ENCODE assay signal across 27 cellular contexts in genomic region chr10:18959369-18959768, GRCh38.
"Had no signal": no experiment of that assay in that cellular context is flagged by ENCODE, and none has a peak within 500 bp of the region (broad histone marks: within the 10 kb centered on the region; RNA-seq: fewer than 3 reads in every experiment).

No MANE protein-coding gene starts in this region.

- H3K27ac ChIP-seq: stomach, suprapubic skin, testis, thoracic aorta, thyroid gland, tibial artery, tibial nerve, transverse colon, upper lobe of left lung, uterus, vagina had no signal

- H3K4me3 ChIP-seq: stomach, suprapubic skin, testis, thoracic aorta, thyroid gland, tibial artery, tibial nerve, transverse colon, upper lobe of left lung, uterus, vagina had no signal

- H3K36me3 ChIP-seq: stomach, suprapubic skin, thoracic aorta, thyroid gland, tibial artery, tibial nerve, transverse colon, upper lobe of left lung, uterus, vagina had no signal

- H3K4me3 Mint-ChIP-seq: stimulated activated memory B cell treated with anti-CD40 and anti-IgM and Interleukin-4, amounts not matched to agents 10 μg/mL and 1 μg/mL and 100 μg/mL, for 72 hours; stimulated activated naive B cell treated with anti-CD40 and anti-IgM and Interleukin-4, amounts not matched to agents 10 μg/mL and 1 μg/mL and 100 μg/mL, for 72 hours; stimulated activated naive CD8-positive, alpha-beta T cell treated with anti-CD3 and anti-CD28 coated beads, Interleukin-15, amount 100 ng/mL, for 72 hours; stimulated activated naive CD8-positive, alpha-beta T cell treated with anti-CD3 and anti-CD28 coated beads, Interleukin-15, Interleukin-2, amounts not matched to agents 100 ng/mL and 50 ng/mL, for 24 hours; type B pancreatic cell had no signal

- H3K36me3 Mint-ChIP-seq: stimulated activated memory B cell treated with anti-CD40 and anti-IgM and Interleukin-4, amounts not matched to agents 10 μg/mL and 1 μg/mL and 100 μg/mL, for 72 hours; stimulated activated naive B cell treated with anti-CD40 and anti-IgM and Interleukin-4, amounts not matched to agents 10 μg/mL and 1 μg/mL and 100 μg/mL, for 72 hours; type B pancreatic cell had no signal

- H3K27me3 ChIP-seq: stomach, suprapubic skin, testis, thyroid gland, tibial artery, tibial nerve, transverse colon, upper lobe of left lung, uterus, vagina had no signal

- H3K9me3 Mint-ChIP-seq: stimulated activated memory B cell treated with anti-CD40 and anti-IgM and Interleukin-4, amounts not matched to agents 10 μg/mL and 1 μg/mL and 100 μg/mL, for 72 hours; type B pancreatic cell had no signal

- ATAC-seq: stimulated activated memory B cell treated with anti-CD40 and anti-IgM and Interleukin-4, amounts not matched to agents 10 μg/mL and 1 μg/mL and 100 μg/mL, for 72 hours; stimulated activated naive B cell treated with anti-CD40 and anti-IgM and Interleukin-4, amounts not matched to agents 10 μg/mL and 1 μg/mL and 100 μg/mL, for 72 hours; stimulated activated naive CD8-positive, alpha-beta T cell treated with anti-CD3 and anti-CD28 coated beads, Interleukin-15, amount 100 ng/mL, for 72 hours; stimulated activated naive CD8-positive, alpha-beta T cell treated with anti-CD3 and anti-CD28 coated beads, Interleukin-15, Interleukin-2, amounts not matched to agents 100 U/mL and 50 U/mL, for 24 hours had no signal

- H3K9me3 ChIP-seq: testis, thoracic aorta, thyroid gland, tibial artery, tibial nerve, transverse colon, upper lobe of left lung, uterus, vagina had no signal

- DNase-seq: stimulated activated CD4-positive, alpha-beta T cell treated with anti-CD3 and anti-CD28 coated beads, Interleukin-2, amount 100 ng/mL, for 24 hours; stimulated activated CD4-positive, alpha-beta T cell treated with anti-CD3 and anti-CD28 coated beads, Interleukin-2, amount 100 ng/mL, for 48 hours; stimulated activated CD4-positive, alpha-beta T cell treated with anti-CD3 and anti-CD28 coated beads, Interleukin-4, amount 100 ng/mL, for 1 hour; stimulated activated CD4-positive, alpha-beta T cell treated with anti-CD3 and anti-CD28 coated beads, Interleukin-4, amount 100 ng/mL, for 24 hours; stimulated activated CD4-positive, alpha-beta T cell treated with anti-CD3 and anti-CD28 coated beads, Interleukin-4, amount 100 ng/mL, for 4 hours; stimulated activated CD8-positive, alpha-beta memory T cell treated with anti-CD3 and anti-CD28 coated beads, Interleukin-4, amount 100 ng/mL, for 48 hours; stimulated activated naive B cell treated with anti-CD40 and anti-IgM and Interleukin-4, amounts not matched to agents 10 μg/mL and 1 μg/mL and 100 μg/mL, for 72 hours; stimulated activated naive CD4-positive, alpha-beta T cell; stimulated activated naive CD4-positive, alpha-beta T cell treated with Interleukin-2 at 50 U/mL for 16 hours; stimulated activated naive CD8-positive, alpha-beta T cell treated with anti-CD3 and anti-CD28 coated beads, Interleukin-15, amount 100 ng/mL, for 72 hours; stimulated activated naive CD8-positive, alpha-beta T cell treated with anti-CD3 and anti-CD28 coated beads, Interleukin-15, Interleukin-2, amounts not matched to agents 100 U/mL and 50 U/mL, for 24 hours; stomach; substantia nigra; testis; thyroid gland; tibial artery; transverse colon; trophoblast cell; upper lobe of left lung; uterus had no signal

- H3K27ac Mint-ChIP-seq: stimulated activated memory B cell treated with anti-CD40 and anti-IgM and Interleukin-4, amounts not matched to agents 10 μg/mL and 1 μg/mL and 100 μg/mL, for 72 hours; stimulated activated naive B cell treated with anti-CD40 and anti-IgM and Interleukin-4, amounts not matched to agents 10 μg/mL and 1 μg/mL and 100 μg/mL, for 72 hours; stimulated activated naive CD8-positive, alpha-beta T cell treated with anti-CD3 and anti-CD28 coated beads, Interleukin-15, amount 100 ng/mL, for 72 hours; stimulated activated naive CD8-positive, alpha-beta T cell treated with anti-CD3 and anti-CD28 coated beads, Interleukin-15, Interleukin-2, amounts not matched to agents 100 ng/mL and 50 ng/mL, for 24 hours; type B pancreatic cell had no signal

- H3K4me1 Mint-ChIP-seq: stimulated activated memory B cell treated with anti-CD40 and anti-IgM and Interleukin-4, amounts not matched to agents 10 μg/mL and 1 μg/mL and 100 μg/mL, for 72 hours; stimulated activated naive B cell treated with anti-CD40 and anti-IgM and Interleukin-4, amounts not matched to agents 10 μg/mL and 1 μg/mL and 100 μg/mL, for 72 hours; stimulated activated naive CD8-positive, alpha-beta T cell treated with anti-CD3 and anti-CD28 coated beads, Interleukin-15, amount 100 ng/mL, for 72 hours had no signal

- H3K4me1 ChIP-seq: stomach, suprapubic skin, testis, thyroid gland, tibial artery, tibial nerve, transverse colon, uterus, vagina had no signal
